ENCODE assay signal across 8 cellular contexts in the genomic region with DNA sequence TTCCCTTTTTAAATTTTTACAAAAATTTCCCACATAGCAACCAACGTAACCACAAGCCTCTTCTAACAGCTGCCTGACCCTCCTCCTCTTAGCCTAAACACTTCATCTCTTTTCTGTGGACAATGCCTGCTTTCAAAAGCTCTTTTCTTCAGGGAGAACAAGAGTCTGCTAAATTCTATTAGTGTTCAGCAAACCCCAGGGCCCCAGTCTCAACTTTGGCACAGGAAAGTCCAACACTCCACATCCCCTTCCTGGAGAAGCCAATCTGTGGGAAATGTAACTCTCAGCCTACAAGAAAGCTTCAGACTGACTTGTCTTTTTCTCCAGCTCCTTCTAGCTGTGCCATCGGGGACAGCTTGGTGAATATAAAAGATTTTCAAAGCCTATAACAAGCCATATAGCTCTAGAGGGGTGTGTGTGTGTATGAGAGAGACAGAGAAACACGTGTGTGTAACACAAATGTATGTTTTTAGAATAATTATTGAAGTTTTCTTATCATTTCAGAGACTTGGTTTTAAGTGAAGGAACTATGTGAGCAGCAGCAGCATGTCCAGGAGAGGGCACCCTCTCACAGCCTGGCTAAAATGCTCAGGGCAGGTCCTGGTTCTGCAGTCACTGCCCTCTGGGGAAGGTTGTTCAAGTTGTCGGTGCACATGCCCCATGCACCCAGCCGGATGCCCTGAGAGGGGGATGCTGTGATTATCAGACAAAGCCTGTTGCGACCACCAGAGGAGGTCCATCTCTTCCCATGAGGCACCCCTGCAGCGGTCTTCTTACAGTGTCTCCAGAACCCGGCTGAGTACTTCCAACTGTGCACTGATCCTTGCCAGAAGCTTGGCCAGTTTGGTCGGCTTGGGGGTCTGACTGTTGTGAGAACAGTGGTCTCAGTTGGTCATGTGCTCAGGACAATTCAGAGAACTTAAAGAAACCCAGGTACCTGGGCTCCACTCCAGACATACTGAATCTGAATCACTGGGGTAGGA. TPM values are rescaled to one million over a fixed set of nuclear protein-coding genes. Genes with fewer than 3 reads are reported as not detected.
DNase-seq lines count a peak whose midpoint lies in the region; ATAC-seq lines count a peak whose summit lies in the region.

No MANE protein-coding gene starts in this region.

- ATAC-seq in HG02763 (IDR thresholded peaks at IDR 0.05; ENCODE audit: unreplicated experiment): peak; percentile 66

- DNase-seq in SKM-1 treated with dmso at 0.1 percent for 144 hours (lab: John Stamatoyannopoulos, UW; ENCODE audit: unreplicated experiment): peak; percentile 39
- DNase-seq in SKM-1 (lab: John Stamatoyannopoulos, UW; ENCODE audit: unreplicated experiment): no peak
- peak; percentile 31 for DNase-seq in NCI-H82 treated with DMSO at 0.1 percent for 48 hours (lab: John Stamatoyannopoulos, UW; ENCODE audit: unreplicated experiment)
- peak; percentile 12 for DNase-seq in activated effector memory CD4-positive, alpha-beta T cell treated with Interleukin-2 at 50 U/mL for 16 hours
- DNase-seq in glomerular endothelial cell (ENCODE audit: extremely low read depth, low read depth, low spot score): peak; percentile 16
- DNase-seq in pons (ENCODE audit: low spot score): peak; percentile 57
- DNase-seq in putamen (ENCODE audit: low spot score): no peak

RNA-seq across cellular contexts. Expression of a gene that starts 34.4 kb away (rescaled TPM):
- not detected in 2 replicates for total RNA-seq in glomerular endothelial cell

RNA-seq across cellular contexts. Expression of a gene that starts 51.2 kb away (rescaled TPM):
- not detected in 2 replicates for total RNA-seq in glomerular endothelial cell

Comparison
In these comparisons a context has a peak if more than half of its experiments do, and no peak if none do; other contexts are left out.
1. DNase-seq: peak in SKM-1 treated with dmso at 0.1 percent for 144 hours (single experiment), NCI-H82 treated with DMSO at 0.1 percent for 48 hours (single experiment), activated effector memory CD4-positive, alpha-beta T cell treated with Interleukin-2 at 50 U/mL for 16 hours (single experiment), glomerular endothelial cell (single experiment) and pons (single experiment); none in SKM-1 (single experiment) and putamen (single experiment).